ENCODE assay signal across 24 cellular contexts in genomic region chr7:2050511-2050866, GRCh38.
A peak's percentile ranks its signal among the peaks of the same experiment; 100 is the strongest.
DNase-seq lines count a peak whose midpoint lies in the region; ATAC-seq, FAIRE-seq and TF ChIP-seq lines count a peak whose summit lies in the region.
"Had no signal": no experiment of that assay in that cellular context is flagged by ENCODE, and none has a peak within 500 bp of the region (broad histone marks: within the 10 kb centered on the region; RNA-seq: fewer than 3 reads in every experiment).

No MANE protein-coding gene starts in this region.

- H3K4me1 ChIP-seq in right cardiac atrium (ENCODE audit: control insufficient read depth, insufficient read depth, low read length) (no peaks in the 10 kb centered on the region), left ventricle myocardium inferior (peaks cover 32% of the 10 kb centered on the region)
- H3K4me1 ChIP-seq in naive thymus-derived CD4-positive, alpha-beta T cell (ENCODE audit: control insufficient read depth in 2 of 2, insufficient read depth in 2 of 2, low read length in 2 of 2) = peaks cover 9 to 11% of the 10 kb centered on the region in 2 donors
- H3K4me1 ChIP-seq: A549, SJCRH30 had no signal

- CTCF ChIA-PET in naive thymus-derived CD4-positive, alpha-beta T cell (lab: Charles Lee) = no interaction called here

- H3K36me3 ChIP-seq in left ventricle myocardium inferior = no peaks in the 10 kb centered on the region
- peaks cover 0 to 16% (median 0%) of the 10 kb centered on the region in 3 experiments for H3K36me3 ChIP-seq in naive thymus-derived CD4-positive, alpha-beta T cell (ENCODE audit: control insufficient read depth in 2 of 3, insufficient read depth in 3 of 3, low read length in 3 of 3)
- H3K36me3 ChIP-seq: SJCRH30 had no signal

- WGBS in right cardiac atrium = 87% methylated on average over 7 of the region's 7 CpGs

- H3K27me3 Mint-ChIP-seq in naive thymus-derived CD4-positive, alpha-beta T cell = no peaks in the 10 kb centered on the region

- ATAC-seq in right cardiac atrium (no peak), sciatic nerve (no peak)
- ATAC-seq in naive thymus-derived CD4-positive, alpha-beta T cell = peak; percentile 39
- ATAC-seq: A549, Right ventricle myocardium inferior, SK-N-SH treated with all-trans-retinoic acid at 6 μM for 48 hours had no signal

- peaks cover 0 to 24% (median 15%) of the 10 kb centered on the region in 7 donors for H3K4me1 Mint-ChIP-seq in naive thymus-derived CD4-positive, alpha-beta T cell

- intact Hi-C loops in right cardiac atrium (cut with DNase I) (no loop called here), left ventricle myocardium inferior (cut with micrococcal nuclease) (no loop called here), sciatic nerve (cut with DNase I) (loop anchor here (5.0 kb wide), 1 partner anchor 1578 kb away; no protein-coding TSS in a partner anchor)
- intact Hi-C loops in naive thymus-derived CD4-positive, alpha-beta T cell (cut with micrococcal nuclease) = no loop called here

- H3K27ac ChIP-seq in right cardiac atrium (ENCODE audit: low read length) (no peak overlapping the region), left ventricle myocardium inferior (replicated peaks) (no peak overlapping the region)
- no peak overlapping the region for H3K27ac ChIP-seq in naive thymus-derived CD4-positive, alpha-beta T cell (ENCODE audit: low read depth, low read length)
- H3K27ac ChIP-seq: A549, C4-2B, PC-9, SJCRH30 had no signal

- no peak for TF ChIP-seq CTCF in left ventricle myocardium inferior (IDR thresholded peaks at IDR 0.05; ENCODE audit: borderline replicate concordance)

- H3K4me3 ChIP-seq in right cardiac atrium (ENCODE audit: low read length) (no peak overlapping the region), left ventricle myocardium inferior (no peak overlapping the region)
- H3K4me3 ChIP-seq in naive thymus-derived CD4-positive, alpha-beta T cell (ENCODE audit: low read length) = no peak overlapping the region
- H3K4me3 ChIP-seq: A549, PC-9, SJCRH30 had no signal

- no peak overlapping the region for H3K27ac Mint-ChIP-seq in naive thymus-derived CD4-positive, alpha-beta T cell

- no peaks in the 10 kb centered on the region for H3K9me3 ChIP-seq in right cardiac atrium (ENCODE audit: control insufficient read depth, low read length)
- no peaks in the 10 kb centered on the region for H3K9me3 ChIP-seq in left ventricle myocardium inferior (replicated peaks)
- H3K9me3 ChIP-seq in naive thymus-derived CD4-positive, alpha-beta T cell (ENCODE audit: control insufficient read depth in 2 of 3, low read length in 3 of 3) = no peaks in the 10 kb centered on the region
- H3K9me3 ChIP-seq: A549, SJCRH30 had no signal

- H3K27me3 ChIP-seq in right cardiac atrium (ENCODE audit: control insufficient read depth, insufficient read depth) = no peaks in the 10 kb centered on the region
- H3K27me3 ChIP-seq in left ventricle myocardium inferior (ENCODE audit: low read depth) = no peaks in the 10 kb centered on the region
- H3K27me3 ChIP-seq in naive thymus-derived CD4-positive, alpha-beta T cell (ENCODE audit: control insufficient read depth in 2 of 2, insufficient read depth in 2 of 2, low read length in 2 of 2) = no peaks in the 10 kb centered on the region
- H3K27me3 ChIP-seq: SJCRH30 had no signal

- FAIRE-seq in urothelium cell line (lab: Jason Lieb, UNC) = peak; percentile 46
- FAIRE-seq: A549, GM12892, HTR-8/SVneo had no signal

- peaks cover 0 to 2% (median 0%) of the 10 kb centered on the region in 11 donors for H3K9me3 Mint-ChIP-seq in naive thymus-derived CD4-positive, alpha-beta T cell

- peaks cover 0 to 11% (median 0%) of the 10 kb centered on the region in 5 donors for H3K36me3 Mint-ChIP-seq in naive thymus-derived CD4-positive, alpha-beta T cell

- POLR2A ChIA-PET in naive thymus-derived CD4-positive, alpha-beta T cell (lab: Charles Lee) = no interaction called here

- DNase-seq in right cardiac atrium (peak in 2 of 3 donors; percentile 17 to 32), left ventricle myocardium inferior (no peak), NCI-H69 (lab: John Stamatoyannopoulos, UW) (peak; percentile 21), urothelium cell line (ENCODE audit: low spot score) (no peak), sciatic nerve (ENCODE audit: low spot score) (no peak), NCI-H1930 (lab: John Stamatoyannopoulos, UW) (no peak)
- no peak for DNase-seq in naive thymus-derived CD4-positive, alpha-beta T cell
- DNase-seq: AML-193, DMS 273 treated with DMSO at 0.1 percent for 48 hours, EL, GDM1, H7, KG1, MM.1S, NCI-H446 treated with DMSO at 0.1 percent for 48 hours, NCI-H526, PC-9, SJCRH30 had no signal

- peak overlapping the region in 1 of 10 donors; percentile 54 for H3K4me3 Mint-ChIP-seq in naive thymus-derived CD4-positive, alpha-beta T cell

Comparison
In these comparisons a context has a peak if more than half of its experiments do, and no peak if none do; other contexts are left out.
1. DNase-seq: peak in right cardiac atrium (2 of 3) and NCI-H69 (single experiment); none in left ventricle myocardium inferior (single experiment), naive thymus-derived CD4-positive, alpha-beta T cell (0 of 9), urothelium cell line (single experiment), sciatic nerve (single experiment) and NCI-H1930 (0 of 2).